Comparison of ENCODE assay signal across 27 cellular contexts in the genomic region with DNA sequence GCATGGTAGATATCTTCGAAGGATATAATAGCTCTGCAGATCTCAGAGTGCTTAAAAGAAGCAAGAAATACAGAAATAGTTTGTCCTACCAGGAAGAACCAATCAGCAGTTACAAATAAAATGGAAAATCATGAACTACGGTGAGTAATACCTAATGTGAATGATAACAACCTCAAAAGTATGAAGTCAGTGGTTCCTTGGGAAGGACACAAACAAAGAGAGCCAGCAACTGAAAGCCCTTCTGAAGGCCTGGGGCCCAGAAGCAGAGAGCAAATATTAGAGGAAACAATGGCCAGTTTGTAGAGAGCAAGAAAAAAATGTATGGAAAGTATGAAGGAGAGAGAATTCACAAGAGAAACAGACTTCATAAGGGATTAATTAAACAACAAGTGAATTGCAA.
DNase-seq lines count a peak whose midpoint lies in the region; TF ChIP-seq lines count a peak whose summit lies in the region.
"Had no signal": no experiment of that assay in that cellular context is flagged by ENCODE, and none has a peak within 500 bp of the region (broad histone marks: within the 10 kb centered on the region; RNA-seq: fewer than 3 reads in every experiment).

No MANE protein-coding gene starts in this region.

- CTCF ChIA-PET in PC-9 (lab: Charles Lee) = no interaction called here

- intact Hi-C loops in PC-9 (cut with micrococcal nuclease; ENCODE audit: unreplicated experiment) = no loop called here

- H3K4me3 ChIP-seq in PC-9 (no peak overlapping the region), choroid plexus epithelial cell (ENCODE audit: low read depth, low read length) (no peak overlapping the region), kidney epithelial cell (ENCODE audit: low read depth, low read length) (no peak overlapping the region)
- H3K4me3 ChIP-seq: coronary artery, GM23338, left lung, SJSA1, thyroid gland had no signal

- H3K36me3 ChIP-seq in PC-9 (ENCODE audit: low read depth) (no peaks in the 10 kb centered on the region), kidney epithelial cell (ENCODE audit: control insufficient read depth, insufficient read depth, low read length) (no peaks in the 10 kb centered on the region)
- H3K36me3 ChIP-seq: left lung, SJSA1, thyroid gland had no signal

- TF ChIP-seq CTCF in PC-9 (conservative IDR thresholded peaks at IDR 0.05) = no peak
- no peak for TF ChIP-seq CTCF in choroid plexus epithelial cell (conservative IDR thresholded peaks at IDR 0.05; ENCODE audit: low read depth, low read length)
- no peak for TF ChIP-seq CTCF in kidney epithelial cell (IDR thresholded peaks at IDR 0.05; ENCODE audit: insufficient read depth, low read length, poor library complexity, severe bottlenecking)
- no peak for TF ChIP-seq CTCF in type B pancreatic cell (conservative IDR thresholded peaks at IDR 0.05)

- POLR2A ChIA-PET in PC-9 (lab: Charles Lee; ENCODE audit: unreplicated experiment) = no interaction called here

- H3K4me2 ChIP-seq in PC-9 = no peak overlapping the region
- H3K4me2 ChIP-seq: GM23338 had no signal

- peaks cover 19% of the 10 kb centered on the region for H3K4me1 ChIP-seq in PC-9 (replicated peaks; ENCODE audit: insufficient read depth)
- H3K4me1 ChIP-seq: left lung, SJSA1, thyroid gland had no signal

- H3K27ac Mint-ChIP-seq in type B pancreatic cell = peak overlapping the region; percentile 33
- H3K27ac Mint-ChIP-seq: activated CD8-positive, alpha-beta T cell treated with anti-CD3 and anti-CD28 coated beads, Interleukin-2, amount 10 ng/mL, durations not matched to agents 7 days and 5 days; activated naive CD8-positive, alpha-beta T cell treated with anti-CD3 and anti-CD28 coated beads, Interleukin-2, amount 50 U/mL, for 24 hours; CD4-positive, CD25-positive, alpha-beta regulatory T cell; endodermal cell; GM23338; naive B cell; stimulated activated naive CD8-positive, alpha-beta T cell treated with anti-CD3 and anti-CD28 coated beads, Interleukin-15, Interleukin-2, amounts not matched to agents 100 ng/mL and 50 ng/mL, for 24 hours had no signal

- H3K9me3 ChIP-seq in PC-9 (ENCODE audit: insufficient read depth, low read depth) = no peaks in the 10 kb centered on the region; the same call in 1 of the 2 replicates
- H3K9me3 ChIP-seq: left lung, SJSA1, thyroid gland had no signal

- H3K9me2 ChIP-seq in PC-9 (ENCODE audit: insufficient read depth) = no peaks in the 10 kb centered on the region

- H3K79me2 ChIP-seq in PC-9 (ENCODE audit: low read depth) = no peaks in the 10 kb centered on the region

- peaks cover 14% of the 10 kb centered on the region for H3K4me1 Mint-ChIP-seq in type B pancreatic cell (ENCODE audit: unreplicated experiment)
- H3K4me1 Mint-ChIP-seq: activated naive CD8-positive, alpha-beta T cell treated with anti-CD3 and anti-CD28 coated beads, Interleukin-2, amount 50 U/mL, for 24 hours; CD4-positive, CD25-positive, alpha-beta regulatory T cell; endodermal cell; naive B cell had no signal

- H4K20me1 ChIP-seq in PC-9 (ENCODE audit: insufficient read depth) = no peaks in the 10 kb centered on the region

- no peaks in the 10 kb centered on the region for H3F3A ChIP-seq in PC-9 (ENCODE audit: insufficient read depth, low read depth)

- peaks cover 5% of the 10 kb centered on the region for H3K9me3 Mint-ChIP-seq in type B pancreatic cell
- H3K9me3 Mint-ChIP-seq: endodermal cell, GM23338 had no signal

- no peaks in the 10 kb centered on the region for H3K27me3 Mint-ChIP-seq in type B pancreatic cell
- H3K27me3 Mint-ChIP-seq: activated naive CD8-positive, alpha-beta T cell treated with anti-CD3 and anti-CD28 coated beads, Interleukin-2, amount 50 U/mL, for 24 hours; CD4-positive, CD25-positive, alpha-beta regulatory T cell; naive B cell; stimulated activated naive CD8-positive, alpha-beta T cell treated with anti-CD3 and anti-CD28 coated beads, Interleukin-15, Interleukin-2, amounts not matched to agents 100 ng/mL and 50 ng/mL, for 24 hours had no signal

- peak overlapping the region; percentile 14 for H3K4me3 Mint-ChIP-seq in type B pancreatic cell
- H3K4me3 Mint-ChIP-seq: activated CD8-positive, alpha-beta T cell treated with anti-CD3 and anti-CD28 coated beads, Interleukin-2, amount 10 ng/mL, durations not matched to agents 7 days and 5 days; activated naive CD8-positive, alpha-beta T cell treated with anti-CD3 and anti-CD28 coated beads, Interleukin-2, amount 50 U/mL, for 24 hours; CD4-positive, CD25-positive, alpha-beta regulatory T cell; endodermal cell; GM23338; naive B cell; stimulated activated naive CD8-positive, alpha-beta T cell treated with anti-CD3 and anti-CD28 coated beads, Interleukin-15, Interleukin-2, amounts not matched to agents 100 ng/mL and 50 ng/mL, for 24 hours had no signal

- no peaks in the 10 kb centered on the region for H3K36me3 Mint-ChIP-seq in type B pancreatic cell
- H3K36me3 Mint-ChIP-seq: CD4-positive, CD25-positive, alpha-beta regulatory T cell; naive B cell had no signal

- H3K27me3 ChIP-seq in PC-9 (ENCODE audit: insufficient read depth, low read depth) (no peaks in the 10 kb centered on the region), kidney epithelial cell (ENCODE audit: control insufficient read depth, insufficient read depth, low read length) (no peaks in the 10 kb centered on the region)
- H3K27me3 ChIP-seq: left lung, SJSA1, thyroid gland had no signal

- BruUV-seq in PC-9 (replicated peaks; lab: Mats Ljungman, UMichigan) = no TSS peak

- H2AFZ ChIP-seq in PC-9 = no peak overlapping the region; the same call in 1 of the 2 replicates
- H2AFZ ChIP-seq: GM23338 had no signal

- DNase-seq in PC-9 = peak; percentile 8 to 64
- peak; percentile 21 for DNase-seq in choroid plexus epithelial cell (ENCODE audit: low read depth)
- peak; percentile 5 for DNase-seq in kidney epithelial cell (ENCODE audit: low read depth)
- DNase-seq in type B pancreatic cell (ENCODE audit: extremely low spot score, unreplicated experiment) = no peak
- no peak for DNase-seq in NCI-H2227 treated with DMSO at 0.1 percent for 48 hours (lab: John Stamatoyannopoulos, UW)
- no peak for DNase-seq in NCI-H2107 (lab: John Stamatoyannopoulos, UW)
- DNase-seq in activated CD8-positive, alpha-beta memory T cell treated with anti-CD3 and anti-CD28 coated beads for 24 hours = no peak
- DNase-seq: activated CD4-positive, CD25-positive, alpha-beta regulatory T cell treated with anti-CD3 and anti-CD28 coated beads, Interleukin-2, amount 50 U/mL, for 72 hours; activated CD8-positive, alpha-beta T cell treated with anti-CD3 and anti-CD28 coated beads, Interleukin-2, amount 10 ng/mL, durations not matched to agents 7 days and 5 days; activated gamma-delta T cell; activated naive CD8-positive, alpha-beta T cell treated with anti-CD3 and anti-CD28 coated beads, Interleukin-2, amount 50 U/mL, for 24 hours; CD4-positive, CD25-positive, alpha-beta regulatory T cell; DMS153; endodermal cell; head of caudate nucleus; left lung; MM.1S; naive B cell; NCI-H1417 treated with DMSO at 0.1 percent for 48 hours; NCI-H510A treated with DMSO at 0.1 percent for 48 hours; NK-92 treated with Interleukin-12 subunit alpha and Interleukin-12 subunit beta, amount 100 ng/mL, for 24 hours; stimulated activated CD4-positive, alpha-beta T cell treated with anti-CD3 and anti-CD28 coated beads, Interleukin-15, amount 100 ng/mL, for 24 hours; thyroid gland had no signal

- no peak overlapping the region for H3K27ac ChIP-seq in PC-9
- H3K27ac ChIP-seq: coronary artery, left lung, SJSA1, thyroid gland had no signal

Comparison
In these comparisons a context has a peak if more than half of its experiments do, and no peak if none do; other contexts are left out.
1. DNase-seq: peak in PC-9 (2 of 2), choroid plexus epithelial cell (single experiment) and kidney epithelial cell (single experiment); none in type B pancreatic cell (single experiment), NCI-H2227 treated with DMSO at 0.1 percent for 48 hours (single experiment), NCI-H2107 (single experiment) and activated CD8-positive, alpha-beta memory T cell treated with anti-CD3 and anti-CD28 coated beads for 24 hours (single experiment).